8 cellular contexts compared by ENCODE assay signal in genomic region chr21:17775431-17776126, GRCh38. TPM values are rescaled to one million over a fixed set of nuclear protein-coding genes. Genes with fewer than 3 reads are reported as not detected.
DNase-seq lines count a peak whose midpoint lies in the region; ATAC-seq lines count a peak whose summit lies in the region.

No MANE protein-coding gene starts in this region.

- ATAC-seq in GM19467 (IDR thresholded peaks at IDR 0.05; ENCODE audit: unreplicated experiment) = peak; percentile 67
- ATAC-seq in HG03457 (IDR thresholded peaks at IDR 0.05; ENCODE audit: unreplicated experiment) = peak; percentile 73
- ATAC-seq in Right ventricle myocardium superior (ENCODE audit: poor library complexity) = no peak

- intact Hi-C loops in Right ventricle myocardium superior (cut with DNase I) = no loop called here

- DNase-seq in activated effector memory CD4-positive, alpha-beta T cell treated with Interleukin-2 at 50 U/mL for 16 hours = peak; percentile 58
- peak; percentile 40 to 48 for DNase-seq in stimulated activated CD8-positive, alpha-beta memory T cell treated with anti-CD3 and anti-CD28 coated beads, Interleukin-7, amount 100 ng/mL, for 48 hours (ENCODE audit: extremely low read depth in 1 of 2, low read depth in 1 of 2)
- no peak for DNase-seq in anterior cingulate cortex (lab: John Stamatoyannopoulos, UW)
- no peak for DNase-seq in Right ventricle myocardium superior
- DNase-seq in AG20443 (ENCODE audit: low spot score) = no peak
- DNase-seq in GM19238 (ENCODE audit: insufficient read length, low spot score) = no peak

RNA-seq across cellular contexts. Expression of gene C21orf91, which starts 43.6 kb away (rescaled TPM):
- 6.3 TPM for total RNA-seq in Right ventricle myocardium superior

Comparison
In these comparisons a context has a peak if more than half of its experiments do, and no peak if none do; other contexts are left out.
1. DNase-seq: peak in activated effector memory CD4-positive, alpha-beta T cell treated with Interleukin-2 at 50 U/mL for 16 hours (single experiment) and stimulated activated CD8-positive, alpha-beta memory T cell treated with anti-CD3 and anti-CD28 coated beads, Interleukin-7, amount 100 ng/mL, for 48 hours (2 of 2); none in anterior cingulate cortex (0 of 58), Right ventricle myocardium superior (single experiment), AG20443 (single experiment) and GM19238 (single experiment).